In genomic region chr7:93559624-93560491, GRCh38 we compare ENCODE assay signal across 1 cellular context.
A peak's percentile ranks its signal among the peaks of the same experiment; 100 is the strongest.
TF ChIP-seq lines count a peak whose summit lies in the region.

No MANE protein-coding gene starts in this region.

TF ChIP-seq in K562, 482 proteins besides CTCF, POLR2A, EP300 and RAD21:
- TF ChIP-seq ATF1 (CRISPR knock-in tag; IDR thresholded peaks at IDR 0.05) (no peak), ATF1 (tag; IDR thresholded peaks at IDR 0.05) (peak; percentile 62), TFE3 (CRISPR knock-in tag; IDR thresholded peaks at IDR 0.05) (no peak), ATF7 (IDR thresholded peaks at IDR 0.05) (peak; percentile 70; the same call in 1 of the 2 replicates), ZNF79 (CRISPR knock-in tag; IDR thresholded peaks at IDR 0.05; ENCODE audit: low read depth) (no peak), ATF3 (IDR thresholded peaks at IDR 0.05) (peak; percentile 84), ATF3 (CRISPR knock-in tag; conservative IDR thresholded peaks at IDR 0.05) (no peak), E2F4 (CRISPR knock-in tag; IDR thresholded peaks at IDR 0.05; ENCODE audit: low read depth) (no peak), GTF2B (IDR thresholded peaks at IDR 0.05; ENCODE audit: extremely low read depth, insufficient read length) (no peak), ILF3 (IDR thresholded peaks at IDR 0.05; ENCODE audit: borderline replicate concordance) (no peak), HDAC3 (IDR thresholded peaks at IDR 0.05; ENCODE audit: borderline replicate concordance, partially characterized antibody) (no peak), ZKSCAN3 (CRISPR knock-in tag; IDR thresholded peaks at IDR 0.05) (no peak), JUND (IDR thresholded peaks at IDR 0.05; ENCODE audit: borderline replicate concordance, low read depth, low read length) (no peak), JUND (tag; IDR thresholded peaks at IDR 0.05; ENCODE audit: borderline replicate concordance, low read depth, low read length) (peak; percentile 35; the same call in 1 of the 3 replicates), SMARCB1 (IDR thresholded peaks at IDR 0.05; ENCODE audit: insufficient read length, low read depth) (no peak), PTTG1 (tag; IDR thresholded peaks at IDR 0.05; ENCODE audit: low read depth) (no peak), ZNF253 (CRISPR knock-in tag; conservative IDR thresholded peaks at IDR 0.05) (no peak), POU5F1 (IDR thresholded peaks at IDR 0.05; ENCODE audit: borderline replicate concordance, low read depth, low read length, partially characterized antibody) (no peak)
